In the genomic region with DNA sequence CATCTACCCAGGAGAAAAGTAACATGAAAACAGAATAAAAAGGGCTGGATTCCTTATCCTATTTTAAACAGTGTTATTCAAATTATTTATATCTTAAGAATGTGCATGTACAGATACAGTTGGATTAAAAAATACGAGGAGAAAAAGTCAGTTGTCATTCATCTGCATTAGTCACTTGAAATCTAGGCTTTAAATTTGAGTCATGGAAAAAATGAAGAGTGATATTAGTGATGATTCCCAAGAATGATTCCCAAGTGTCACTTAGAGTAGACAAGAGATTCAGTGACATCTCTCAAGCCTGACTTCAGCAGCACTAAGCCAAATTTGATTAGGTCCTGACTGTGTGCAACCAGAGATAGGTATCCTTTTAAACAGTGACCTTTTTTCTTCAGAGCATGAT, we compare ENCODE assay signal across 27 cellular contexts.
DNase-seq lines count a peak whose midpoint lies in the region; ATAC-seq, FAIRE-seq and TF ChIP-seq lines count a peak whose summit lies in the region.
"Had no signal": no experiment of that assay in that cellular context is flagged by ENCODE, and none has a peak within 500 bp of the region (broad histone marks: within the 10 kb centered on the region; RNA-seq: fewer than 3 reads in every experiment).

No MANE protein-coding gene starts in this region.

- no peak overlapping the region for H2AK9ac ChIP-seq in IMR-90 (replicated peaks; ENCODE audit: low read depth, low read length, poor library complexity)

- no peaks in the 10 kb centered on the region for H3K27me3 ChIP-seq in IMR-90 (ENCODE audit: control insufficient read depth, insufficient read depth, low read length)
- H3K27me3 ChIP-seq in bronchial epithelial cell (ENCODE audit: control insufficient read depth, insufficient read depth, low read length): no peaks in the 10 kb centered on the region
- H3K27me3 ChIP-seq in neural progenitor cell: no peaks in the 10 kb centered on the region
- H3K27me3 ChIP-seq in PC-9 (ENCODE audit: insufficient read depth, low read depth): no peaks in the 10 kb centered on the region
- H3K27me3 ChIP-seq: BE2C; BLaER1 treated with 17β-estradiol and CSF1 and Interleukin-3, amounts not matched to agents 10 nM and 100 nM had no signal

- peaks cover 28% of the 10 kb centered on the region for H3K4me1 Mint-ChIP-seq in neural progenitor cell

- H3K9me1 ChIP-seq in IMR-90 (ENCODE audit: insufficient read depth, low read length): no peaks in the 10 kb centered on the region

- H3K9me3 Mint-ChIP-seq in neural progenitor cell: peaks cover 12% of the 10 kb centered on the region
- H3K9me3 Mint-ChIP-seq: CD4-positive, alpha-beta T cell; CD8-positive, alpha-beta memory T cell had no signal

- H3K9me3 ChIP-seq in A549 (peaks cover 24% of the 10 kb centered on the region), IMR-90 (ENCODE audit: control insufficient read depth, insufficient read depth, low read length) (no peaks in the 10 kb centered on the region), neural progenitor cell (ENCODE audit: low read depth) (no peaks in the 10 kb centered on the region), PC-9 (ENCODE audit: insufficient read depth, low read depth) (peaks cover 4% of the 10 kb centered on the region; the same call in 1 of the 2 replicates)
- H3K9me3 ChIP-seq: BE2C; BLaER1 treated with 17β-estradiol and CSF1 and Interleukin-3, amounts not matched to agents 10 nM and 100 nM; HAP-1 had no signal

- no peaks in the 10 kb centered on the region for H3F3A ChIP-seq in neural progenitor cell (ENCODE audit: low read depth)
- H3F3A ChIP-seq in PC-9 (ENCODE audit: insufficient read depth, low read depth): no peaks in the 10 kb centered on the region

- H3K14ac ChIP-seq in IMR-90 (replicated peaks; ENCODE audit: low read depth, low read length): 0 out of 2 replicates have a peak overlapping the region, but pooled peaks have one; percentile 54

- dilution Hi-C loops in IMR-90 (cut with HindIII; ENCODE audit: low sequenced_read_pairs, unreplicated experiment): no loop called here

- H3K4me3 Mint-ChIP-seq in neural progenitor cell: no peak overlapping the region
- H3K4me3 Mint-ChIP-seq: CD14-positive monocyte; CD4-positive, alpha-beta T cell; CD8-positive, alpha-beta memory T cell had no signal

- no peak overlapping the region for H4K5ac ChIP-seq in IMR-90 (ENCODE audit: low read depth, low read length)

- TF ChIP-seq EP300 in A549 (IDR thresholded peaks at IDR 0.05): no peak

- H4K8ac ChIP-seq in IMR-90 (ENCODE audit: low read depth in 2 of 2, low read length in 2 of 2): 0 out of 4 replicates have a peak overlapping the region, but pooled peaks of 1 of the 2 experiments have one; percentile 3

- H4K91ac ChIP-seq in IMR-90 (ENCODE audit: insufficient read depth, low read depth, low read length): no peak overlapping the region

- no peak overlapping the region for H3K23ac ChIP-seq in IMR-90 (ENCODE audit: low read depth, low read length)

- H3K27me3 Mint-ChIP-seq in neural progenitor cell (ENCODE audit: insufficient read depth, low read depth): no peaks in the 10 kb centered on the region

- DNase-seq in A549 (ENCODE audit: low read depth in 1 of 2, low spot score in 1 of 2) (no peak), IMR-90 (no peak), bronchial epithelial cell (ENCODE audit: low read depth) (peak; percentile 36), neural progenitor cell (ENCODE audit: low spot score) (no peak), NCI-H2029 (lab: John Stamatoyannopoulos, UW) (no peak), middle frontal gyrus (ENCODE audit: extremely low spot score, low spot score) (no peak), PC-9 (no peak)
- DNase-seq: ACHN; AML-193; BE2C; CD4-positive, alpha-beta T cell; CD8-positive, alpha-beta memory T cell; DMS 273 treated with DMSO at 0.1 percent for 48 hours; DMS79; EL; GDM1; GOT3 had no signal

- no peak overlapping the region for H3K18ac ChIP-seq in IMR-90 (ENCODE audit: low read depth, low read length)

- no peak overlapping the region for H3K56ac ChIP-seq in IMR-90 (ENCODE audit: extremely low read depth, insufficient read depth, low read length)

- H3K27ac Mint-ChIP-seq in neural progenitor cell: peak overlapping the region; percentile 57
- H3K27ac Mint-ChIP-seq: CD14-positive monocyte; CD4-positive, alpha-beta T cell; CD8-positive, alpha-beta memory T cell had no signal

- no peaks in the 10 kb centered on the region for H3K9me2 ChIP-seq in PC-9 (ENCODE audit: insufficient read depth)

- TF ChIP-seq CTCF in A549 (IDR thresholded peaks at IDR 0.05) (no peak), IMR-90 (conservative IDR thresholded peaks at IDR 0.05; ENCODE audit: low read depth, low read length) (no peak), bronchial epithelial cell (IDR thresholded peaks at IDR 0.05; ENCODE audit: insufficient read depth, low read length, severe bottlenecking) (no peak), neural progenitor cell (IDR thresholded peaks at IDR 0.05) (no peak), PC-9 (conservative IDR thresholded peaks at IDR 0.05) (no peak)

- WGBS in A549 (ENCODE audit: missing lambda C conversion rate): 26% methylated on average over 1 of the region's 1 CpG
- no CpG with 5 or more reads among the region's 1 CpG for WGBS in IMR-90 (ENCODE audit: extremely low coverage in 2 of 2, insufficient read length in 1 of 2), 2 experiments

- no peaks in the 10 kb centered on the region for H4K20me1 ChIP-seq in IMR-90 (ENCODE audit: insufficient read depth, low read length)
- H4K20me1 ChIP-seq in neural progenitor cell (ENCODE audit: low read depth): no peaks in the 10 kb centered on the region
- no peaks in the 10 kb centered on the region for H4K20me1 ChIP-seq in PC-9 (ENCODE audit: insufficient read depth)
- H4K20me1 ChIP-seq: BLaER1 treated with 17β-estradiol and CSF1 and Interleukin-3, amounts not matched to agents 10 nM and 100 nM had no signal

- H2BK120ac ChIP-seq in IMR-90 (ENCODE audit: low read depth, low read length): no peak overlapping the region; the same call in 1 of the 2 replicates

- peaks cover 29% of the 10 kb centered on the region for H3K4me1 ChIP-seq in A549
- H3K4me1 ChIP-seq in IMR-90 (ENCODE audit: control insufficient read depth, insufficient read depth, low read length): no peaks in the 10 kb centered on the region; the same call in 1 of the 2 replicates
- H3K4me1 ChIP-seq in neural progenitor cell: peaks cover 13% of the 10 kb centered on the region
- no peaks in the 10 kb centered on the region for H3K4me1 ChIP-seq in PC-9 (replicated peaks; ENCODE audit: insufficient read depth)
- H3K4me1 ChIP-seq: BE2C; BLaER1 treated with 17β-estradiol and CSF1 and Interleukin-3, amounts not matched to agents 10 nM and 100 nM had no signal

- BruUV-seq in IMR-90 (replicated peaks; lab: Mats Ljungman, UMichigan) (no TSS peak), PC-9 (replicated peaks; lab: Mats Ljungman, UMichigan) (no TSS peak)

- H2AFZ ChIP-seq in IMR-90 (replicated peaks; ENCODE audit: low read length, poor library complexity) (no peak overlapping the region), neural progenitor cell (replicated peaks) (no peak overlapping the region), PC-9 (no peak overlapping the region)

- CTCF ChIA-PET in A549 (lab: Yijun Ruan, JAX): no interaction called here
- CTCF ChIA-PET in IMR-90 (lab: Yijun Ruan, JAX): no interaction called here
- CTCF ChIA-PET in PC-9 (lab: Charles Lee): no interaction called here

- H3K36me3 Mint-ChIP-seq in neural progenitor cell: no peaks in the 10 kb centered on the region
- H3K36me3 Mint-ChIP-seq: CD8-positive, alpha-beta memory T cell had no signal

- in situ Hi-C loops in IMR-90 (cut with MboI; ENCODE audit: low sequenced_read_pairs): no loop called here

- H3K36me3 ChIP-seq in IMR-90 (ENCODE audit: control insufficient read depth, insufficient read depth, low read length) (no peaks in the 10 kb centered on the region), bronchial epithelial cell (ENCODE audit: control insufficient read depth, insufficient read depth, low read length) (no peaks in the 10 kb centered on the region), neural progenitor cell (peaks cover 5% of the 10 kb centered on the region), PC-9 (ENCODE audit: low read depth) (no peaks in the 10 kb centered on the region)
- H3K36me3 ChIP-seq: BE2C; BLaER1 treated with 17β-estradiol and CSF1 and Interleukin-3, amounts not matched to agents 10 nM and 100 nM; HAP-1 had no signal

- H2AK5ac ChIP-seq in IMR-90 (ENCODE audit: low read depth, low read length): no peak overlapping the region

- intact Hi-C loops in IMR-90 (cut with micrococcal nuclease) (loop anchor here (5.0 kb wide), 1 partner anchor 53 kb away; no protein-coding TSS in a partner anchor), PC-9 (cut with micrococcal nuclease; ENCODE audit: unreplicated experiment) (no loop called here)

- H3K4me2 ChIP-seq in A549 (no peak overlapping the region), IMR-90 (ENCODE audit: low read depth, low read length) (no peak overlapping the region), neural progenitor cell (no peak overlapping the region), PC-9 (no peak overlapping the region)
- H3K4me2 ChIP-seq: BLaER1 treated with 17β-estradiol and CSF1 and Interleukin-3, amounts not matched to agents 10 nM and 100 nM had no signal

- POLR2A ChIA-PET in A549 (lab: Yijun Ruan, JAX) (no interaction called here), IMR-90 (lab: Charles Lee; ENCODE audit: unreplicated experiment) (interaction anchor here (0.6 kb wide), 1 partner anchor 678 kb away, joined by 3 read pairs; no protein-coding TSS in a partner anchor), PC-9 (lab: Charles Lee; ENCODE audit: unreplicated experiment) (no interaction called here)

- H3K9ac ChIP-seq in IMR-90 (ENCODE audit: low read depth, low read length): no peak overlapping the region
- no peak overlapping the region for H3K9ac ChIP-seq in neural progenitor cell
- H3K9ac ChIP-seq: BLaER1 treated with 17β-estradiol and CSF1 and Interleukin-3, amounts not matched to agents 10 nM and 100 nM had no signal

- H2BK15ac ChIP-seq in IMR-90 (ENCODE audit: low read depth, low read length): 0 out of 3 replicates have a peak overlapping the region, but pooled peaks have one; percentile 21

- no peak overlapping the region for H3K4me3 ChIP-seq in A549
- H3K4me3 ChIP-seq in IMR-90 (ENCODE audit: insufficient read depth, low read depth, low read length): no peak overlapping the region
- H3K4me3 ChIP-seq in bronchial epithelial cell (ENCODE audit: low read depth, low read length): no peak overlapping the region
- no peak overlapping the region for H3K4me3 ChIP-seq in neural progenitor cell
- no peak overlapping the region for H3K4me3 ChIP-seq in PC-9
- H3K4me3 ChIP-seq: BLaER1 treated with 17β-estradiol and CSF1 and Interleukin-3, amounts not matched to agents 10 nM and 100 nM; GM12878; HAP-1 had no signal

- no peak for TF ChIP-seq RAD21 in A549 (conservative IDR thresholded peaks at IDR 0.05 in 1 of 2, IDR thresholded peaks at IDR 0.05 in 1 of 2)
- no peak for TF ChIP-seq RAD21 in IMR-90 (IDR thresholded peaks at IDR 0.05; ENCODE audit: low read length)

- no peaks in the 10 kb centered on the region for H3K79me1 ChIP-seq in IMR-90 (ENCODE audit: low read depth in 1 of 2, low read length in 2 of 2)

- peak overlapping the region; percentile 39; a peak in 5 of 6 replicates for H3K27ac ChIP-seq in A549
- H3K27ac ChIP-seq in IMR-90 (ENCODE audit: insufficient read depth, low read length): no peak overlapping the region
- H3K27ac ChIP-seq in neural progenitor cell: no peak overlapping the region
- no peak overlapping the region for H3K27ac ChIP-seq in PC-9
- H3K27ac ChIP-seq: 22Rv1; BLaER1 treated with 17β-estradiol and CSF1 and Interleukin-3, amounts not matched to agents 10 nM and 100 nM had no signal

- peak overlapping the region; percentile 13 for H2BK5ac ChIP-seq in IMR-90 (ENCODE audit: low read depth, low read length, poor library complexity, severe bottlenecking)

- no peak for TF ChIP-seq POLR2A in A549 (IDR thresholded peaks at IDR 0.05; ENCODE audit: low read length)
- no peak for TF ChIP-seq POLR2A in IMR-90 (IDR thresholded peaks at IDR 0.05; ENCODE audit: low read depth, low read length)

- H3K4ac ChIP-seq in IMR-90 (ENCODE audit: low read depth, low read length): no peak overlapping the region

- ATAC-seq in A549 (no peak), IMR-90 (ENCODE audit: low read depth) (no peak), HG03095 (IDR thresholded peaks at IDR 0.05; ENCODE audit: unreplicated experiment) (no peak)
- ATAC-seq: GM12878 had no signal

- no peaks in the 10 kb centered on the region for H3K79me2 ChIP-seq in neural progenitor cell (ENCODE audit: low read depth)
- H3K79me2 ChIP-seq in PC-9 (ENCODE audit: low read depth): no peaks in the 10 kb centered on the region

- FAIRE-seq in A549 (lab: Jason Lieb, UNC) (no peak), bronchial epithelial cell (lab: Jason Lieb, UNC) (no peak)
- FAIRE-seq: A204.1, D721Med, GM12878, GM19239, H54 had no signal

- peak overlapping the region; percentile 64 for H2BK20ac ChIP-seq in IMR-90 (ENCODE audit: low read depth, low read length)

Comparison
In these comparisons a context has a peak if more than half of its experiments do, and no peak if none do; other contexts are left out.
1. H3K27ac ChIP-seq: peak in A549 (2 of 2); none in IMR-90 (single experiment), neural progenitor cell (single experiment) and PC-9 (single experiment).